1 cellular context compared by ENCODE assay signal in genomic region chr1:226762988-226763740, GRCh38.
TF ChIP-seq lines count a peak whose summit lies in the region.

No MANE protein-coding gene starts in this region.

TF ChIP-seq in H1, 55 proteins besides CTCF, POLR2A, EP300 and RAD21:
- TF ChIP-seq SIRT6 (IDR thresholded peaks at IDR 0.05; ENCODE audit: low read length) (no peak), YY1 (IDR thresholded peaks at IDR 0.05; ENCODE audit: low read depth, low read length) (no peak), SIN3A (conservative IDR thresholded peaks at IDR 0.05 in 1 of 2, IDR thresholded peaks at IDR 0.05 in 1 of 2; ENCODE audit: low read depth in 1 of 2, low read length in 2 of 2) (no peak), JUN (IDR thresholded peaks at IDR 0.05; ENCODE audit: low read depth, low read length) (no peak), EZH2 (IDR thresholded peaks at IDR 0.05; ENCODE audit: low read depth, low read length, severe bottlenecking) (no peak), CEBPB (IDR thresholded peaks at IDR 0.05; ENCODE audit: low read depth, low read length) (no peak), KDM5A (IDR thresholded peaks at IDR 0.05; ENCODE audit: low read length) (no peak), FOSL1 (IDR thresholded peaks at IDR 0.05; ENCODE audit: insufficient read depth, low read depth, low read length) (no peak), MAFK (IDR thresholded peaks at IDR 0.05; ENCODE audit: low read depth, low read length) (no peak), CREB1 (IDR thresholded peaks at IDR 0.05) (no peak), CHD1 (IDR thresholded peaks at IDR 0.05; ENCODE audit: low read depth, low read length) (no peak), KDM4A (IDR thresholded peaks at IDR 0.05; ENCODE audit: low read depth, low read length, severe bottlenecking) (no peak)
- TF ChIP-seq, protein P1, sequence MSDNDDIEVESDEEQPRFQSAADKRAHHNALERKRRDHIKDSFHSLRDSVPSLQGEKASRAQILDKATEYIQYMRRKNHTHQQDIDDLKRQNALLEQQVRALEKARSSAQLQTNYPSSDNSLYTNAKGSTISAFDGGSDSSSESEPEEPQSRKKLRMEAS (IDR thresholded peaks at IDR 0.05): no peak
